In genomic region chr6:130776287-130776925, GRCh38 we compare ENCODE assay signal across 15 cellular contexts. TPM values are rescaled to one million over a fixed set of nuclear protein-coding genes. Genes with fewer than 3 reads are reported as not detected.
DNase-seq lines count a peak whose midpoint lies in the region; ATAC-seq and TF ChIP-seq lines count a peak whose summit lies in the region.
"Had no signal": no experiment of that assay in that cellular context is flagged by ENCODE, and none has a peak within 500 bp of the region (broad histone marks: within the 10 kb centered on the region; RNA-seq: fewer than 3 reads in every experiment).

No MANE protein-coding gene starts in this region.

- no peak for TF ChIP-seq CTCF in GM12864 (IDR thresholded peaks at IDR 0.05; ENCODE audit: low read depth, low read length, missing control alignments)
- TF ChIP-seq CTCF in CD4-positive, alpha-beta T cell (IDR thresholded peaks at IDR 0.05), result no peak

- peaks cover 44% of the 10 kb centered on the region for H3K4me1 Mint-ChIP-seq in CD4-positive, alpha-beta T cell (ENCODE audit: low read depth)

- DNase-seq in GM12864 (ENCODE audit: low read depth) (peak; percentile 26), MV-4-11 (lab: John Stamatoyannopoulos, UW) (peak; percentile 33), cerebellar nuclear complex (lab: John Stamatoyannopoulos, UW) (no peak), SKM-1 (lab: John Stamatoyannopoulos, UW; ENCODE audit: unreplicated experiment) (no peak)
- DNase-seq in stimulated activated CD4-positive, alpha-beta T cell treated with anti-CD3 and anti-CD28 coated beads, Interleukin-2, amount 100 ng/mL, for 24 hours, result no peak
- DNase-seq in CD4-positive, alpha-beta T cell, result no peak
- DNase-seq: amygdala; CD4-positive, alpha-beta memory T cell; NCI-H510A had no signal

- no peaks in the 10 kb centered on the region for H3K27me3 Mint-ChIP-seq in CD4-positive, alpha-beta T cell

- intact Hi-C loops in CD4-positive, alpha-beta T cell (cut with DNase I, micrococcal nuclease), result no loop called here

- no peak overlapping the region for H3K27ac Mint-ChIP-seq in CD4-positive, alpha-beta T cell

- H3K9me3 ChIP-seq in CD4-positive, alpha-beta T cell (ENCODE audit: control insufficient read depth, low read length), result no peaks in the 10 kb centered on the region

- H3K4me3 ChIP-seq in GM12864 (ENCODE audit: low read depth, low read length), result no peak overlapping the region

- no peaks in the 10 kb centered on the region for H3K36me3 Mint-ChIP-seq in CD4-positive, alpha-beta T cell (ENCODE audit: low read depth)
- H3K36me3 Mint-ChIP-seq: CD4-positive, alpha-beta memory T cell had no signal

- H3K9me3 Mint-ChIP-seq in CD4-positive, alpha-beta T cell, result peaks cover 5% of the 10 kb centered on the region

- H3K27me3 ChIP-seq in CD4-positive, alpha-beta T cell (ENCODE audit: control insufficient read depth, insufficient read depth, low read length), result no peaks in the 10 kb centered on the region

- CTCF ChIA-PET in CD4-positive, alpha-beta T cell (lab: Charles Lee), result no interaction called here

- no peak overlapping the region for H3K4me3 Mint-ChIP-seq in CD4-positive, alpha-beta T cell

- ATAC-seq in GM19372 (IDR thresholded peaks at IDR 0.05; ENCODE audit: low read depth, unreplicated experiment) (peak; percentile 89), HG02970 (IDR thresholded peaks at IDR 0.05; ENCODE audit: low FRiP score, unreplicated experiment) (peak; percentile 94)
- no peak for ATAC-seq in CD4-positive, alpha-beta T cell (ENCODE audit: poor library complexity)

- no peak overlapping the region for H3K27ac ChIP-seq in CD4-positive, alpha-beta T cell (ENCODE audit: low read depth, low read length)
- H3K27ac ChIP-seq: HL-60, VCaP had no signal

- POLR2A ChIA-PET in CD4-positive, alpha-beta T cell (lab: Charles Lee), result no interaction called here

RNA-seq across cellular contexts. Expression of gene SMLR1, which starts 50.8 kb away (rescaled TPM):
- not detected for total RNA-seq in CD4-positive, alpha-beta T cell
- total RNA-seq: CD4-positive, alpha-beta memory T cell; mononuclear cell; urinary bladder had no signal

Comparison
In these comparisons a context has a peak if more than half of its experiments do, and no peak if none do; other contexts are left out.
1. DNase-seq: peak in GM12864 (single experiment) and MV-4-11 (single experiment); none in stimulated activated CD4-positive, alpha-beta T cell treated with anti-CD3 and anti-CD28 coated beads, Interleukin-2, amount 100 ng/mL, for 24 hours (0 of 2), cerebellar nuclear complex (0 of 2), SKM-1 (single experiment) and CD4-positive, alpha-beta T cell (0 of 10).